In genomic region chr6:106623039-106623438, GRCh38 we compare ENCODE assay signal across 30 cellular contexts.
"Had no signal": no experiment of that assay in that cellular context is flagged by ENCODE, and none has a peak within 500 bp of the region (broad histone marks: within the 10 kb centered on the region; RNA-seq: fewer than 3 reads in every experiment).

No MANE protein-coding gene starts in this region.

- H3K4me1 ChIP-seq: psoas muscle, suprapubic skin, testis, uterus had no signal

- H3K4me3 ChIP-seq: pancreas, psoas muscle, skin epidermis, smooth muscle cell, spleen, suprapubic skin, testis, tibial artery, transverse colon, upper lobe of right lung, uterus had no signal

- H3K4me3 Mint-ChIP-seq: naive thymus-derived CD8-positive, alpha-beta T cell; natural killer cell treated with Interleukin-12 subunit alpha and Interleukin-12 subunit beta and Interleukin-15 and Interleukin-18, amount 100 ng/mL, for 72 hours; nephron progenitor cell; neural crest cell; stimulated activated memory B cell treated with anti-CD40 and anti-IgM and Interleukin-4, amounts not matched to agents 10 μg/mL and 1 μg/mL and 100 μg/mL, for 72 hours; stimulated activated naive CD8-positive, alpha-beta T cell treated with anti-CD3 and anti-CD28 coated beads, Interleukin-15, amount 100 ng/mL, for 72 hours; type B pancreatic cell had no signal

- FAIRE-seq: pancreas had no signal

- DNase-seq: naive thymus-derived CD8-positive, alpha-beta T cell; nephron progenitor cell; nucleus accumbens; pancreas; psoas muscle; right cardiac atrium; spleen; stimulated activated CD4-positive, alpha-beta T cell treated with anti-CD3 and anti-CD28 coated beads, Interleukin-12 subunit alpha, Interleukin-12 subunit beta, amount 100 ng/mL, for 4 hours; stimulated activated CD4-positive, alpha-beta T cell treated with anti-CD3 and anti-CD28 coated beads, Interleukin-1b, Interleukin-23, amount 100 ng/mL, for 48 hours; stimulated activated CD4-positive, alpha-beta T cell treated with anti-CD3 and anti-CD28 coated beads, Interleukin-4, amount 100 ng/mL, for 1 hour; stimulated activated CD4-positive, alpha-beta T cell treated with anti-CD3 and anti-CD28 coated beads, Interleukin-4, amount 100 ng/mL, for 4 hours; stimulated activated CD8-positive, alpha-beta memory T cell treated with anti-CD3 and anti-CD28 coated beads, Interleukin-4, amount 100 ng/mL, for 48 hours; stimulated activated naive CD4-positive, alpha-beta T cell; stimulated activated naive CD8-positive, alpha-beta T cell treated with anti-CD3 and anti-CD28 coated beads, Interleukin-15, amount 100 ng/mL, for 72 hours; stimulated activated naive CD8-positive, alpha-beta T cell treated with anti-CD3 and anti-CD28 coated beads, Interleukin-15, Interleukin-2, amounts not matched to agents 100 U/mL and 50 U/mL, for 24 hours; substantia nigra; testis; tibial artery; transverse colon; upper lobe of right lung; uterus had no signal

- H3K36me3 ChIP-seq: pancreas, suprapubic skin, upper lobe of right lung, uterus had no signal

- H3K4me2 ChIP-seq: smooth muscle cell had no signal

- H3K9me3 ChIP-seq: neutrophil, pancreas, psoas muscle, spleen, suprapubic skin, testis, tibial artery, transverse colon, upper lobe of right lung, uterus had no signal

- H3K27me3 Mint-ChIP-seq: naive thymus-derived CD8-positive, alpha-beta T cell; natural killer cell treated with Interleukin-12 subunit alpha and Interleukin-12 subunit beta and Interleukin-15 and Interleukin-18, amount 100 ng/mL, for 72 hours; stimulated activated memory B cell treated with anti-CD40 and anti-IgM and Interleukin-4, amounts not matched to agents 10 μg/mL and 1 μg/mL and 100 μg/mL, for 72 hours; stimulated activated naive CD8-positive, alpha-beta T cell treated with anti-CD3 and anti-CD28 coated beads, Interleukin-15, amount 100 ng/mL, for 72 hours; type B pancreatic cell had no signal

- H3K27ac Mint-ChIP-seq: natural killer cell treated with Interleukin-12 subunit alpha and Interleukin-12 subunit beta and Interleukin-15 and Interleukin-18, amount 100 ng/mL, for 72 hours; nephron progenitor cell; stimulated activated memory B cell treated with anti-CD40 and anti-IgM and Interleukin-4, amounts not matched to agents 10 μg/mL and 1 μg/mL and 100 μg/mL, for 72 hours; stimulated activated naive CD8-positive, alpha-beta T cell treated with anti-CD3 and anti-CD28 coated beads, Interleukin-15, amount 100 ng/mL, for 72 hours; type B pancreatic cell had no signal

- H3K27me3 ChIP-seq: neutrophil, pancreas, spleen, suprapubic skin, testis, tibial artery, transverse colon, upper lobe of right lung, uterus had no signal

- H3K36me3 Mint-ChIP-seq: natural killer cell treated with Interleukin-12 subunit alpha and Interleukin-12 subunit beta and Interleukin-15 and Interleukin-18, amount 100 ng/mL, for 72 hours had no signal

- ATAC-seq: naive thymus-derived CD8-positive, alpha-beta T cell; natural killer cell treated with Interleukin-12 subunit alpha and Interleukin-12 subunit beta and Interleukin-15 and Interleukin-18, amount 100 ng/mL, for 72 hours; pancreas; psoas muscle; right cardiac atrium; sciatic nerve; stimulated activated memory B cell treated with anti-CD40 and anti-IgM and Interleukin-4, amounts not matched to agents 10 μg/mL and 1 μg/mL and 100 μg/mL, for 72 hours; stimulated activated naive CD8-positive, alpha-beta T cell treated with anti-CD3 and anti-CD28 coated beads, Interleukin-15, amount 100 ng/mL, for 72 hours; stimulated activated naive CD8-positive, alpha-beta T cell treated with anti-CD3 and anti-CD28 coated beads, Interleukin-15, Interleukin-2, amounts not matched to agents 100 U/mL and 50 U/mL, for 24 hours; upper lobe of right lung had no signal

- H3K9me3 Mint-ChIP-seq: naive thymus-derived CD8-positive, alpha-beta T cell; natural killer cell treated with Interleukin-12 subunit alpha and Interleukin-12 subunit beta and Interleukin-15 and Interleukin-18, amount 100 ng/mL, for 72 hours; stimulated activated naive CD8-positive, alpha-beta T cell treated with anti-CD3 and anti-CD28 coated beads, Interleukin-15, amount 100 ng/mL, for 72 hours had no signal

- H3K27ac ChIP-seq: neutrophil, pancreas, psoas muscle, skin epidermis, spleen, suprapubic skin, testis, tibial artery, transverse colon, upper lobe of right lung, uterus had no signal
